In the genomic region with DNA sequence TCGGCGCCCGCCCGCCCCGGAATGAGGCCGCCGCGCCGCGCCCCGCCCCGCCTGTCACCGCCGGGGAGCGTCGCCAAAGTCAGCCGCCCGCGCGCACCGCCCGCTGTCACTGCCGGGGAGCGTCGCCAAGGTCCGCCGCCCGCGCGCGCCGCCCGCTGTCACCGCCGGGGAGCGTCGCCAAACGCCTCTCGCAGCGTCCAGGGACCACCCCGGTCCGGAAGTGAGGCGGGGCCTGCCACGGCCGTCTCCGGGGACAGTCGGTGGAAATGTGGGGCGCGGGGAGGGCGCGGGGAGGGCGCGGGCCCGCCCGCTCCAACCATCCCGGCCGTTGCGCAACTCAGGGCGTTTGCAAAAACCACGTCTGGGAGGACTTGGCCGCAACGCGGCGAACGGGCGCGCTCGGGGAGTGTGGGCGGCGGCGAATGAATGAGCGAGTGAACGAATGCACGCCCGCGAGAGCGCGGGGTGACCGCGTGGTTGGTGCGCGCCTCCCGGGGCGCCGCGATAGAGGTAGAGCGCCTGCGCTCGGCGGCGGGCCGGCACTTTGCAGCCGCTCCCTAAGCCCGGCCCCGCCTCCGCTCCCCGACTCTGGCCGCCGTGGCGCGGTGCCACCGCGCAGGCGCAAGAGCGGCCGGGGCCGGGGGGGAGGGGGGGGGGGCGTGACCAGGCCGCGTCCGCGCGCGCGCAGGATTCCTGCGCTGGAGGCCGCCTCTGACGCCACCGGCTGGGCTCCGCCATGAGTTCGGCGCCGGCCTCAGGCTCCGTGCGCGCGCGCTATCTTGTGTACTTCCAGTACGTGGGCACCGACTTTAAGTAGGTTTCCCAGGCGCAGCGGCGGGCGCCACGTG, we compare ENCODE assay signal across 8 cellular contexts. TPM values are rescaled to one million over a fixed set of nuclear protein-coding genes. Genes with fewer than 3 reads are reported as not detected.
A peak's percentile ranks its signal among the peaks of the same experiment; 100 is the strongest.
DNase-seq lines count a peak whose midpoint lies in the region; ATAC-seq and TF ChIP-seq lines count a peak whose summit lies in the region.

A gene with protein sequence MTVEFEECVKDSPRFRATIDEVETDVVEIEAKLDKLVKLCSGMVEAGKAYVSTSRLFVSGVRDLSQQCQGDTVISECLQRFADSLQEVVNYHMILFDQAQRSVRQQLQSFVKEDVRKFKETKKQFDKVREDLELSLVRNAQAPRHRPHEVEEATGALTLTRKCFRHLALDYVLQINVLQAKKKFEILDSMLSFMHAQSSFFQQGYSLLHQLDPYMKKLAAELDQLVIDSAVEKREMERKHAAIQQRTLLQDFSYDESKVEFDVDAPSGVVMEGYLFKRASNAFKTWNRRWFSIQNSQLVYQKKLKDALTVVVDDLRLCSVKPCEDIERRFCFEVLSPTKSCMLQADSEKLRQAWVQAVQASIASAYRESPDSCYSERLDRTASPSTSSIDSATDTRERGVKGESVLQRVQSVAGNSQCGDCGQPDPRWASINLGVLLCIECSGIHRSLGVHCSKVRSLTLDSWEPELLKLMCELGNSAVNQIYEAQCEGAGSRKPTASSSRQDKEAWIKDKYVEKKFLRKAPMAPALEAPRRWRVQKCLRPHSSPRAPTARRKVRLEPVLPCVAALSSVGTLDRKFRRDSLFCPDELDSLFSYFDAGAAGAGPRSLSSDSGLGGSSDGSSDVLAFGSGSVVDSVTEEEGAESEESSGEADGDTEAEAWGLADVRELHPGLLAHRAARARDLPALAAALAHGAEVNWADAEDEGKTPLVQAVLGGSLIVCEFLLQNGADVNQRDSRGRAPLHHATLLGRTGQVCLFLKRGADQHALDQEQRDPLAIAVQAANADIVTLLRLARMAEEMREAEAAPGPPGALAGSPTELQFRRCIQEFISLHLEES (minus strand): TSS at position 23 of the 848 bp plus-strand sequence. CDS start 115 bp downstream, outside the sequence.
Gene PUSL1, plus strand, starts transcription at position 690 of the 848 bp plus-strand sequence. Its CDS starts 47 bp downstream, at position 737.

- peaks cover 20% of the 10 kb centered on the region for H3K27me3 Mint-ChIP-seq in GM23338 (ENCODE audit: insufficient read depth, low read depth, poor library complexity)
- H3K27me3 Mint-ChIP-seq in neural crest cell (ENCODE audit: low read depth): no peaks in the 10 kb centered on the region

- peak within 1 kb of the TSS; percentile 80 for H3K4me3 Mint-ChIP-seq in GM23338
- peak within 1 kb of the TSS; percentile 90 for H3K4me3 Mint-ChIP-seq in neural crest cell

- peak within 1 kb of the TSS; percentile 83 for H3K4me3 ChIP-seq in DOHH2 (ENCODE audit: low read length)
- peak within 1 kb of the TSS; percentile 90 for H3K4me3 ChIP-seq in GM23338
- H3K4me3 ChIP-seq in LNCaP clone FGC (ENCODE audit: low read depth, low read length): peak within 1 kb of the TSS; percentile 66
- peak within 1 kb of the TSS; percentile 88 to 91 (median 90) for H3K4me3 ChIP-seq in stomach

- H3K27ac Mint-ChIP-seq in GM23338: no peak within 1 kb of the TSS; the same call in 1 of the 2 replicates
- peak within 1 kb of the TSS; percentile 57 for H3K27ac Mint-ChIP-seq in neural crest cell (ENCODE audit: unreplicated experiment)

- H3K27ac ChIP-seq in DOHH2 (ENCODE audit: low read depth, low read length): peak within 1 kb of the TSS; percentile 81
- no peak within 1 kb of the TSS for H3K27ac ChIP-seq in GM23338 (ENCODE audit: low read depth)
- peak within 1 kb of the TSS; percentile 93 to 99 (median 96) for H3K27ac ChIP-seq in stomach

- TF ChIP-seq CTCF in DOHH2 (IDR thresholded peaks at IDR 0.05; ENCODE audit: low read depth, low read length, poor library complexity, severe bottlenecking) (no peak), GM23338 (conservative IDR thresholded peaks at IDR 0.05; ENCODE audit: low read depth in 2 of 2) (no peak), LNCaP clone FGC (IDR thresholded peaks at IDR 0.05; ENCODE audit: control insufficient read depth, extremely low read depth, insufficient read depth) (no peak), neural crest cell (conservative IDR thresholded peaks at IDR 0.05) (peak; percentile 17), stomach (IDR thresholded peaks at IDR 0.05) (peak in 3 of 7 experiments; percentile 8 to 10 (median 9))

- peak; percentile 25 for ATAC-seq in GM23338

- DNase-seq in GM23338 (ENCODE audit: low spot score) (peak; percentile 91), LNCaP clone FGC (ENCODE audit: low read depth) (peak; percentile 63), SHP77 (lab: John Stamatoyannopoulos, UW) (peak; percentile 74 to 87), fibroblast of the conjunctiva (ENCODE audit: low read depth) (peak; percentile 89), neural crest cell (ENCODE audit: low read depth, low spot score) (peak; percentile 74), stomach (peak; percentile 89)
- DNase-seq in activated effector memory CD4-positive, alpha-beta T cell treated with Interleukin-2 at 50 U/mL for 16 hours: peak; percentile 86

- H2AFZ ChIP-seq in GM23338: peak within 1 kb of the TSS; percentile 93

- no peak for TF ChIP-seq EP300 in stomach (IDR thresholded peaks at IDR 0.05)

- H3K36me3 ChIP-seq in DOHH2 (ENCODE audit: control insufficient read depth, low read length) (peaks cover 37% of the 10 kb centered on the region), GM23338 (ENCODE audit: insufficient read depth) (peaks cover 7% of the 10 kb centered on the region; the same call in 1 of the 2 replicates), stomach (peaks cover 13 to 33% (median 32%) of the 10 kb centered on the region in 4 donors)

- H3K79me2 ChIP-seq in DOHH2 (ENCODE audit: control insufficient read depth, low read length): peaks cover 40% of the 10 kb centered on the region
- H3K79me2 ChIP-seq in GM23338 (replicated peaks; ENCODE audit: insufficient read depth): peaks cover 5% of the 10 kb centered on the region; the same call in 1 of the 2 replicates

- 0 to 1% (median 1%) methylated on average over 24 to 129 of the region's 135 CpGs; no CpG with 5 or more reads in 1 of the 5 donors for WGBS in stomach, 5 donors

- H4K20me1 ChIP-seq in DOHH2 (ENCODE audit: control insufficient read depth, insufficient read depth, low read depth, low read length) (no peaks in the 10 kb centered on the region), GM23338 (replicated peaks; ENCODE audit: insufficient read depth) (no peaks in the 10 kb centered on the region; the same call in 1 of the 2 replicates)

- H3K4me2 ChIP-seq in DOHH2 (ENCODE audit: low read length) (peak within 1 kb of the TSS; percentile 84), GM23338 (peak within 1 kb of the TSS; percentile 90)

- H3K9me3 Mint-ChIP-seq in GM23338 (no peaks in the 10 kb centered on the region), neural crest cell (no peaks in the 10 kb centered on the region)

- no peaks in the 10 kb centered on the region for H3K9me3 ChIP-seq in DOHH2 (ENCODE audit: control insufficient read depth, insufficient read depth, low read length)
- no peaks in the 10 kb centered on the region for H3K9me3 ChIP-seq in stomach

- no peaks in the 10 kb centered on the region for H3K9me2 ChIP-seq in DOHH2 (replicated peaks; ENCODE audit: control insufficient read depth, low read length)
- H3K9me2 ChIP-seq in GM23338 (ENCODE audit: insufficient read depth): no peaks in the 10 kb centered on the region

- peaks cover 12% of the 10 kb centered on the region for H3K36me3 Mint-ChIP-seq in GM23338 (ENCODE audit: low read depth)
- no peaks in the 10 kb centered on the region for H3K36me3 Mint-ChIP-seq in neural crest cell (ENCODE audit: low read depth)

- no peak for TF ChIP-seq POLR2A in stomach (IDR thresholded peaks at IDR 0.05)

- H3K4me1 ChIP-seq in DOHH2 (ENCODE audit: control insufficient read depth, low read length) (peaks cover 36% of the 10 kb centered on the region), GM23338 (ENCODE audit: insufficient read depth) (peaks cover 7% of the 10 kb centered on the region; the same call in 1 of the 2 replicates), stomach (peaks cover 44 to 66% (median 61%) of the 10 kb centered on the region in 4 donors)

- no peaks in the 10 kb centered on the region for H3K27me3 ChIP-seq in DOHH2 (ENCODE audit: control insufficient read depth, low read length)
- no peaks in the 10 kb centered on the region for H3K27me3 ChIP-seq in GM23338 (ENCODE audit: insufficient read depth)
- no peaks in the 10 kb centered on the region for H3K27me3 ChIP-seq in stomach

- H3F3A ChIP-seq in DOHH2 (ENCODE audit: control insufficient read depth, insufficient read depth) (peaks cover 2% of the 10 kb centered on the region; the same call in 1 of the 2 replicates), GM23338 (replicated peaks; ENCODE audit: low read depth) (peaks cover 9% of the 10 kb centered on the region; the same call in 1 of the 2 replicates)

- intact Hi-C loops in stomach (cut with DNase I; ENCODE audit: low total_unique reads): no loop called here

- peaks cover 20% of the 10 kb centered on the region; the same call in 2 of the 3 replicates for H3K4me1 Mint-ChIP-seq in GM23338
- H3K4me1 Mint-ChIP-seq in neural crest cell: peaks cover 24% of the 10 kb centered on the region

TF ChIP-seq in GM23338, 12 proteins besides CTCF, POLR2A, EP300 and RAD21:
- TF ChIP-seq POLR2AphosphoS5 (IDR thresholded peaks at IDR 0.05; ENCODE audit: low read depth): peak; percentile 52
- TF ChIP-seq JUNB (IDR thresholded peaks at IDR 0.05; ENCODE audit: unreplicated experiment): peak; percentile 89
- TF ChIP-seq, protein P1, sequence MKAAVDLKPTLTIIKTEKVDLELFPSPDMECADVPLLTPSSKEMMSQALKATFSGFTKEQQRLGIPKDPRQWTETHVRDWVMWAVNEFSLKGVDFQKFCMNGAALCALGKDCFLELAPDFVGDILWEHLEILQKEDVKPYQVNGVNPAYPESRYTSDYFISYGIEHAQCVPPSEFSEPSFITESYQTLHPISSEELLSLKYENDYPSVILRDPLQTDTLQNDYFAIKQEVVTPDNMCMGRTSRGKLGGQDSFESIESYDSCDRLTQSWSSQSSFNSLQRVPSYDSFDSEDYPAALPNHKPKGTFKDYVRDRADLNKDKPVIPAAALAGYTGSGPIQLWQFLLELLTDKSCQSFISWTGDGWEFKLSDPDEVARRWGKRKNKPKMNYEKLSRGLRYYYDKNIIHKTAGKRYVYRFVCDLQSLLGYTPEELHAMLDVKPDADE (IDR thresholded peaks at IDR 0.05): 0 out of 2 replicates have a peak, but pooled peaks have one; percentile 19
- TF ChIP-seq CREB1 (CRISPR knock-in tag; IDR thresholded peaks at IDR 0.05; ENCODE audit: low read depth): 0 out of 2 replicates have a peak, but pooled peaks have one; percentile 38
- TF ChIP-seq EZH2phosphoT487 (IDR thresholded peaks at IDR 0.05; ENCODE audit: unreplicated experiment): no peak
TF ChIP-seq in GM23338: peak in this region for 4.

RNA-seq across cellular contexts. Expression of the first gene that starts in this region (rescaled TPM):
- 27.7 and 31.9 TPM in 2 replicates for total RNA-seq in GM23338 (2014; rRNA removed; shearing (Covaris generic))
- polyA plus RNA-seq in GM23338 (2016; fragmentation: Nextera tagmentation; extraction: Ambion mirVana): 6.4 and 8.1 TPM in 2 replicates
- total RNA-seq in neural crest cell: 111 and 124 TPM in 2 replicates
- 100 to 1,000 TPM in 1 of 5 donors, 10 to 100 TPM in 4; 31.9 to 374 (median 77.0) TPM for total RNA-seq in stomach
- polyA plus RNA-seq in stomach: 10 to 100 TPM; 17.9 to 46.1 (median 43.0) TPM

RNA-seq across cellular contexts. Expression of gene PUSL1, which starts in this region (rescaled TPM):
- 49.9 and 55.8 TPM in 2 replicates for total RNA-seq in GM23338 (2014; rRNA removed; shearing (Covaris generic))
- polyA plus RNA-seq in GM23338 (2016; fragmentation: Nextera tagmentation; extraction: Ambion mirVana) (41.5 and 43.9 TPM in 2 replicates), stomach (10 to 100 TPM; 15.2 to 25.5 (median 23.8) TPM)
- total RNA-seq in neural crest cell (26.3 and 27.9 TPM in 2 replicates), stomach (10 to 100 TPM in 3 of 5 donors, 1 to 10 TPM in 1, not detected in 1; 5.9 to 64.9 (median 51.4) TPM)
